Comparison of ENCODE assay signal across 1 cellular context in genomic region chr15:50390549-50391264, GRCh38.
TF ChIP-seq lines count a peak whose summit lies in the region.

No MANE protein-coding gene starts in this region.

TF ChIP-seq in GM12878, 131 proteins besides CTCF, POLR2A, EP300 and RAD21 (continued from another document):
- no peak for TF ChIP-seq HSF1 (IDR thresholded peaks at IDR 0.05; ENCODE audit: low read depth, low read length)
- no peak for TF ChIP-seq ATF3 (IDR thresholded peaks at IDR 0.05; ENCODE audit: borderline replicate concordance, extremely low read depth, low read depth, low read length)
- TF ChIP-seq ETV6 (conservative IDR thresholded peaks at IDR 0.05 in 1 of 2, IDR thresholded peaks at IDR 0.05 in 1 of 2; ENCODE audit: borderline replicate concordance in 1 of 2, low read depth in 1 of 2): peak in 1 of 2 experiments; percentile 52; a peak in 1 of 4 replicates
- 0 out of 4 replicates have a peak, but pooled peaks of 1 of the 2 experiments have one; percentile 52 for TF ChIP-seq SRF (IDR thresholded peaks at IDR 0.05; ENCODE audit: low read depth in 2 of 2, low read length in 2 of 2)
- no peak for TF ChIP-seq TARDBP (IDR thresholded peaks at IDR 0.05; ENCODE audit: borderline replicate concordance)
- no peak for TF ChIP-seq RCOR1 (conservative IDR thresholded peaks at IDR 0.05; ENCODE audit: low read depth, low read length)
- TF ChIP-seq, protein P1, sequence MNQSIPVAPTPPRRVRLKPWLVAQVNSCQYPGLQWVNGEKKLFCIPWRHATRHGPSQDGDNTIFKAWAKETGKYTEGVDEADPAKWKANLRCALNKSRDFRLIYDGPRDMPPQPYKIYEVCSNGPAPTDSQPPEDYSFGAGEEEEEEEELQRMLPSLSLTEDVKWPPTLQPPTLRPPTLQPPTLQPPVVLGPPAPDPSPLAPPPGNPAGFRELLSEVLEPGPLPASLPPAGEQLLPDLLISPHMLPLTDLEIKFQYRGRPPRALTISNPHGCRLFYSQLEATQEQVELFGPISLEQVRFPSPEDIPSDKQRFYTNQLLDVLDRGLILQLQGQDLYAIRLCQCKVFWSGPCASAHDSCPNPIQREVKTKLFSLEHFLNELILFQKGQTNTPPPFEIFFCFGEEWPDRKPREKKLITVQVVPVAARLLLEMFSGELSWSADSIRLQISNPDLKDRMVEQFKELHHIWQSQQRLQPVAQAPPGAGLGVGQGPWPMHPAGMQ (IDR thresholded peaks at IDR 0.05; ENCODE audit: borderline replicate concordance): no peak
- TF ChIP-seq TCF12 (IDR thresholded peaks at IDR 0.05; ENCODE audit: low read depth, low read length): no peak
- no peak for TF ChIP-seq PML (IDR thresholded peaks at IDR 0.05; ENCODE audit: low read length)
- TF ChIP-seq MTA3 (IDR thresholded peaks at IDR 0.05; ENCODE audit: borderline replicate concordance, low read length): 0 out of 2 replicates have a peak, but pooled peaks have one; percentile 37
- TF ChIP-seq NFYA (IDR thresholded peaks at IDR 0.05; ENCODE audit: borderline replicate concordance, low read depth, low read length): no peak
- TF ChIP-seq NFIC (IDR thresholded peaks at IDR 0.05; ENCODE audit: low read depth, low read length): peak; percentile 62; the same call in 1 of the 2 replicates
- TF ChIP-seq NR2F1 (conservative IDR thresholded peaks at IDR 0.05): no peak
- no peak for TF ChIP-seq NFXL1 (IDR thresholded peaks at IDR 0.05; ENCODE audit: borderline replicate concordance)
- TF ChIP-seq REST (IDR thresholded peaks at IDR 0.05; ENCODE audit: low read depth, low read length): no peak
- no peak for TF ChIP-seq CREB1 (IDR thresholded peaks at IDR 0.05; ENCODE audit: low read depth)
- peak; percentile 68; the same call in 1 of the 2 replicates for TF ChIP-seq RELB (IDR thresholded peaks at IDR 0.05; ENCODE audit: low read depth)
- no peak for TF ChIP-seq NBN (IDR thresholded peaks at IDR 0.05)
- TF ChIP-seq ZNF274 (IDR thresholded peaks at IDR 0.05; ENCODE audit: insufficient read depth, insufficient read length): no peak
- peak; percentile 81 for TF ChIP-seq DPF2 (IDR thresholded peaks at IDR 0.05)
- peak; percentile 95 for TF ChIP-seq SPI1 (IDR thresholded peaks at IDR 0.05; ENCODE audit: borderline replicate concordance, insufficient read depth, low read depth, low read length)
- TF ChIP-seq JUNB (IDR thresholded peaks at IDR 0.05): peak; percentile 89
- peak; percentile 46; the same call in 1 of the 2 replicates for TF ChIP-seq ZNF384 (IDR thresholded peaks at IDR 0.05; ENCODE audit: borderline replicate concordance, low read depth, low read length)
- no peak for TF ChIP-seq ZBED1 (IDR thresholded peaks at IDR 0.05; ENCODE audit: borderline replicate concordance)
- TF ChIP-seq MEF2A (IDR thresholded peaks at IDR 0.05; ENCODE audit: insufficient read depth, low read depth, low read length): no peak
- TF ChIP-seq RUNX3 (IDR thresholded peaks at IDR 0.05; ENCODE audit: low read length): peak; percentile 67
- no peak for TF ChIP-seq SKIL (IDR thresholded peaks at IDR 0.05; ENCODE audit: low read depth, poor library complexity, severe bottlenecking)
- TF ChIP-seq BCL11A (IDR thresholded peaks at IDR 0.05; ENCODE audit: low read depth, low read length): peak; percentile 70; the same call in 1 of the 2 replicates
- TF ChIP-seq GABPA (IDR thresholded peaks at IDR 0.05; ENCODE audit: low read depth): 0 out of 2 replicates have a peak, but pooled peaks have one; percentile 6
- no peak for TF ChIP-seq GATAD2B (conservative IDR thresholded peaks at IDR 0.05; ENCODE audit: low read depth)
- TF ChIP-seq ATF2 (IDR thresholded peaks at IDR 0.05; ENCODE audit: low read length): peak; percentile 71; the same call in 1 of the 2 replicates
- TF ChIP-seq ZNF687 (IDR thresholded peaks at IDR 0.05): no peak
- TF ChIP-seq IKZF2 (IDR thresholded peaks at IDR 0.05): peak; percentile 88 to 94
- TF ChIP-seq IRF4 (IDR thresholded peaks at IDR 0.05; ENCODE audit: low read depth, low read length): peak; percentile 97
- TF ChIP-seq CBX3 (IDR thresholded peaks at IDR 0.05; ENCODE audit: borderline replicate concordance, low read depth): no peak
- TF ChIP-seq IKZF1 (conservative IDR thresholded peaks at IDR 0.05): peak; percentile 78
- peak; percentile 83 for TF ChIP-seq EED (IDR thresholded peaks at IDR 0.05; ENCODE audit: low read depth)
- TF ChIP-seq TAF1 (IDR thresholded peaks at IDR 0.05; ENCODE audit: borderline replicate concordance, low read depth, low read length): no peak
- TF ChIP-seq POLR2AphosphoS2 (IDR thresholded peaks at IDR 0.05; ENCODE audit: low read depth, low read length): no peak
- no peak for TF ChIP-seq EGR1 (IDR thresholded peaks at IDR 0.05; ENCODE audit: borderline replicate concordance in 1 of 2, low read depth in 2 of 2, low read length in 2 of 2)
- no peak for TF ChIP-seq RB1 (IDR thresholded peaks at IDR 0.05; ENCODE audit: borderline replicate concordance)
- no peak for TF ChIP-seq CBX5 (IDR thresholded peaks at IDR 0.05; ENCODE audit: low read depth)
- peak; percentile 50; the same call in 1 of the 2 replicates for TF ChIP-seq JUND (IDR thresholded peaks at IDR 0.05; ENCODE audit: low read depth, low read length)
- TF ChIP-seq FOXM1 (IDR thresholded peaks at IDR 0.05; ENCODE audit: low read depth, low read length): 0 out of 2 replicates have a peak, but pooled peaks have one; percentile 33
- TF ChIP-seq HCFC1 (IDR thresholded peaks at IDR 0.05; ENCODE audit: low read length): no peak
